ENCODE assay signal across 10 cellular contexts in genomic region chr11:67293090-67293489, GRCh38. TPM values are rescaled to one million over a fixed set of nuclear protein-coding genes. Genes with fewer than 3 reads are reported as not detected.
DNase-seq lines count a peak whose midpoint lies in the region; ATAC-seq and TF ChIP-seq lines count a peak whose summit lies in the region.
"Had no signal": no experiment of that assay in that cellular context is flagged by ENCODE, and none has a peak within 500 bp of the region (broad histone marks: within the 10 kb centered on the region; RNA-seq: fewer than 3 reads in every experiment).

No MANE protein-coding gene starts in this region.

- H3K27me3 ChIP-seq in brain microvascular endothelial cell (replicated peaks) (no peaks in the 10 kb centered on the region), upper lobe of left lung (no peaks in the 10 kb centered on the region)

- peaks cover 52% of the 10 kb centered on the region for H3K36me3 ChIP-seq in brain microvascular endothelial cell (replicated peaks)
- peaks cover 0 to 58% (median 27%) of the 10 kb centered on the region in 4 donors for H3K36me3 ChIP-seq in upper lobe of left lung

- no peak for TF ChIP-seq EP300 in upper lobe of left lung (IDR thresholded peaks at IDR 0.05)

- peaks cover 0 to 16% (median 12%) of the 10 kb centered on the region in 9 donors for H3K9me3 Mint-ChIP-seq in naive thymus-derived CD8-positive, alpha-beta T cell
- H3K9me3 Mint-ChIP-seq in nephron progenitor cell: peaks cover 41% of the 10 kb centered on the region

- peaks cover 13 to 69% (median 32%) of the 10 kb centered on the region in 3 donors for H3K36me3 Mint-ChIP-seq in naive thymus-derived CD8-positive, alpha-beta T cell
- H3K36me3 Mint-ChIP-seq in nephron progenitor cell (ENCODE audit: low read depth): peaks cover 62% of the 10 kb centered on the region

- peaks cover 18 to 55% (median 40%) of the 10 kb centered on the region in 4 donors for H3K4me1 Mint-ChIP-seq in naive thymus-derived CD8-positive, alpha-beta T cell
- H3K4me1 Mint-ChIP-seq in nephron progenitor cell: peaks cover 21% of the 10 kb centered on the region

- no peak for TF ChIP-seq CTCF in brain microvascular endothelial cell (IDR thresholded peaks at IDR 0.05; ENCODE audit: low read depth, low read length, missing control alignments)
- no peak for TF ChIP-seq CTCF in nephron progenitor cell (IDR thresholded peaks at IDR 0.05)
- TF ChIP-seq CTCF in upper lobe of left lung (IDR thresholded peaks at IDR 0.05): no peak

- no peak for TF ChIP-seq POLR2A in upper lobe of left lung (IDR thresholded peaks at IDR 0.05)

- in situ Hi-C loops in brain microvascular endothelial cell (cut with HindIII; ENCODE audit: low pct_ligation_motif_present, low sequenced_read_pairs): no loop called here

- H3K4me1 ChIP-seq in upper lobe of left lung: peaks cover 17 to 42% (median 24%) of the 10 kb centered on the region in 4 donors

- ATAC-seq in naive thymus-derived CD8-positive, alpha-beta T cell: no peak
- no peak for ATAC-seq in upper lobe of left lung (ENCODE audit: low FRiP score in 2 of 2)

- 32 to 34% methylated on average over 3 of the region's 3 CpGs for WGBS in upper lobe of left lung, 2 donors

- peaks cover 0 to 10% (median 6%) of the 10 kb centered on the region in 4 donors for H3K9me3 ChIP-seq in upper lobe of left lung
- H3K9me3 ChIP-seq: thoracic aorta had no signal

- H3K4me3 ChIP-seq in brain microvascular endothelial cell (ENCODE audit: low read depth, low read length) (no peak overlapping the region), upper lobe of left lung (no peak overlapping the region)
- H3K4me3 ChIP-seq: thoracic aorta had no signal

- DNase-seq in Daoy (ENCODE audit: low read depth) (peak; percentile 61), M059J (ENCODE audit: low read depth) (peak; percentile 82), brain microvascular endothelial cell (no peak), nephron progenitor cell (no peak), NCI-H774 (lab: John Stamatoyannopoulos, UW) (no peak), upper lobe of left lung (no peak)
- peak in 2 of 10 donors; percentile 33 to 37 for DNase-seq in naive thymus-derived CD8-positive, alpha-beta T cell
- DNase-seq: NK-92 treated with Interleukin-12 subunit alpha and Interleukin-12 subunit beta, amount 100 ng/mL, for 24 hours; stimulated activated CD4-positive, alpha-beta T cell treated with anti-CD3 and anti-CD28 coated beads, Interleukin-2, amount 100 ng/mL, for 24 hours had no signal

- H3K27ac ChIP-seq in brain microvascular endothelial cell (peak overlapping the region; percentile 7), upper lobe of left lung (peak overlapping the region in 1 of 4 donors; percentile 14)
- H3K27ac ChIP-seq: thoracic aorta had no signal

- POLR2A ChIA-PET in naive thymus-derived CD8-positive, alpha-beta T cell (lab: Charles Lee): interaction anchor here (1.2 to 49.2 kb wide), 3 partner anchors 6 to 58 kb away, joined by 3 to 2293 read pairs (median 2293); partner anchors contain the start of genes ANKRD13D, GRK2 and SSH3

- H3K27ac Mint-ChIP-seq in naive thymus-derived CD8-positive, alpha-beta T cell: peak overlapping the region in 9 of 10 donors; percentile 1 to 88 (median 66)
- H3K27ac Mint-ChIP-seq in nephron progenitor cell: no peak overlapping the region

- H3K27me3 Mint-ChIP-seq in naive thymus-derived CD8-positive, alpha-beta T cell: no peaks in the 10 kb centered on the region
- peaks cover 3% of the 10 kb centered on the region for H3K27me3 Mint-ChIP-seq in nephron progenitor cell (ENCODE audit: low read depth, poor library complexity)

- H3K4me3 Mint-ChIP-seq in naive thymus-derived CD8-positive, alpha-beta T cell: peak overlapping the region in 8 of 10 donors; percentile 7 to 80 (median 35)
- no peak overlapping the region for H3K4me3 Mint-ChIP-seq in nephron progenitor cell

RNA-seq across cellular contexts. Expression of gene ANKRD13D, which starts 4.0 kb away (rescaled TPM):
- 13.1 and 24.0 TPM in 2 replicates for total RNA-seq in Daoy (2014; rRNA removed; shearing (Covaris generic))
- total RNA-seq in M059J (2014; rRNA removed; shearing (Covaris generic)): 9.8 and 14.9 TPM in 2 replicates
- 100 to 1,000 TPM; 189 to 206 TPM for total RNA-seq in naive thymus-derived CD8-positive, alpha-beta T cell
- 10 to 100 TPM in 2 of 3 donors, 1 to 10 TPM in 1; 6.0 to 18.3 (median 10.1) TPM for polyA plus RNA-seq in naive thymus-derived CD8-positive, alpha-beta T cell
- 100 to 1,000 TPM in 2 of 6 donors, 10 to 100 TPM in 4; 47.4 to 221 (median 78.3) TPM for total RNA-seq in upper lobe of left lung

RNA-seq across cellular contexts. Expression of gene SSH3, which starts 10.2 kb away (rescaled TPM):
- 2.9 and 6.9 TPM in 2 replicates for total RNA-seq in Daoy (2014; rRNA removed; shearing (Covaris generic))
- 17.5 and 18.4 TPM in 2 replicates for total RNA-seq in M059J (2014; rRNA removed; shearing (Covaris generic))
- total RNA-seq in naive thymus-derived CD8-positive, alpha-beta T cell: 10 to 100 TPM; 18.1 to 25.3 TPM
- 1 to 10 TPM; 1.7 to 4.5 (median 3.2) TPM for polyA plus RNA-seq in naive thymus-derived CD8-positive, alpha-beta T cell
- 10 to 100 TPM; 35.9 to 99.2 (median 53.8) TPM for total RNA-seq in upper lobe of left lung

RNA-seq across cellular contexts. Expression of gene GRK2, which starts 26.8 kb away (rescaled TPM):
- total RNA-seq in Daoy (2014; rRNA removed; shearing (Covaris generic)): 27.5 and 54.1 TPM in 2 replicates
- total RNA-seq in M059J (2014; rRNA removed; shearing (Covaris generic)): 21.8 and 39.3 TPM in 2 replicates
- total RNA-seq in naive thymus-derived CD8-positive, alpha-beta T cell: 100 to 1,000 TPM; 345 to 354 TPM
- 10 to 100 TPM; 16.8 to 70.7 (median 31.1) TPM for polyA plus RNA-seq in naive thymus-derived CD8-positive, alpha-beta T cell
- 100 to 1,000 TPM in 4 of 6 donors, 10 to 100 TPM in 2; 76.9 to 232 (median 117) TPM for total RNA-seq in upper lobe of left lung

Comparison
In these comparisons a context has a peak if more than half of its experiments do, and no peak if none do; other contexts are left out.
1. DNase-seq: peak in Daoy (single experiment) and M059J (single experiment); none in brain microvascular endothelial cell (single experiment), nephron progenitor cell (single experiment), NCI-H774 (single experiment) and upper lobe of left lung (0 of 2).